Comparison of ENCODE assay signal across 1 cellular context in genomic region chr20:34676642-34677373, GRCh38.
A peak's percentile ranks its signal among the peaks of the same experiment; 100 is the strongest.
TF ChIP-seq lines count a peak whose summit lies in the region.

TSS of gene PIGU (minus strand) at chr20:34677092. CDS start at chr20:34677085, 7 bp downstream.

TF ChIP-seq in HepG2, 621 proteins besides CTCF, POLR2A, EP300 and RAD21 (continued from another document and continues in another):
- TF ChIP-seq ZNF770 (CRISPR knock-in tag; IDR thresholded peaks at IDR 0.05) (peak; percentile 71; the same call in 1 of the 2 replicates), ZSCAN22 (CRISPR knock-in tag; IDR thresholded peaks at IDR 0.05) (no peak), PATZ1 (CRISPR knock-in tag; IDR thresholded peaks at IDR 0.05) (peak; percentile 81), ZNF589 (CRISPR knock-in tag; conservative IDR thresholded peaks at IDR 0.05) (peak; percentile 92), ZNF232 (CRISPR knock-in tag; IDR thresholded peaks at IDR 0.05; ENCODE audit: borderline replicate concordance) (peak; percentile 88), KLF6 (CRISPR knock-in tag; IDR thresholded peaks at IDR 0.05) (peak; percentile 96), HES4 (CRISPR knock-in tag; IDR thresholded peaks at IDR 0.05; ENCODE audit: borderline replicate concordance) (peak; percentile 97), ELF4 (CRISPR knock-in tag; IDR thresholded peaks at IDR 0.05; ENCODE audit: borderline replicate concordance) (peak; percentile 88; the same call in 1 of the 2 replicates), E2F2 (CRISPR knock-in tag; IDR thresholded peaks at IDR 0.05; ENCODE audit: borderline replicate concordance) (peak; percentile 99), IKZF1 (IDR thresholded peaks at IDR 0.05) (no peak), ZBTB20 (CRISPR knock-in tag; IDR thresholded peaks at IDR 0.05; ENCODE audit: borderline replicate concordance, low read depth) (0 out of 2 replicates have a peak, but pooled peaks have one; percentile 76), NCOR1 (IDR thresholded peaks at IDR 0.05; ENCODE audit: borderline replicate concordance, low read length) (0 out of 2 replicates have a peak, but pooled peaks have one; percentile 13), ZNF660 (CRISPR knock-in tag; IDR thresholded peaks at IDR 0.05; ENCODE audit: borderline replicate concordance, low read depth) (no peak), TEF (CRISPR knock-in tag; IDR thresholded peaks at IDR 0.05) (no peak; the same call in none of the 2 replicates), BRD4 (CRISPR knock-in tag; IDR thresholded peaks at IDR 0.05) (peak; percentile 77), ZNF3 (CRISPR knock-in tag; IDR thresholded peaks at IDR 0.05) (no peak), JDP2 (CRISPR knock-in tag; IDR thresholded peaks at IDR 0.05; ENCODE audit: borderline replicate concordance) (peak; percentile 56; the same call in 1 of the 2 replicates), ZNF580 (CRISPR knock-in tag; IDR thresholded peaks at IDR 0.05; ENCODE audit: borderline replicate concordance, low read depth) (peak; percentile 99), ZNF513 (CRISPR knock-in tag; conservative IDR thresholded peaks at IDR 0.05) (no peak), ZNF569 (CRISPR knock-in tag; IDR thresholded peaks at IDR 0.05; ENCODE audit: borderline replicate concordance) (no peak), PRMT3 (CRISPR knock-in tag; IDR thresholded peaks at IDR 0.05; ENCODE audit: borderline replicate concordance, low read depth) (no peak), JARID2 (CRISPR knock-in tag; IDR thresholded peaks at IDR 0.05; ENCODE audit: insufficient replicate concordance) (no peak), ZNF460 (CRISPR knock-in tag; IDR thresholded peaks at IDR 0.05; ENCODE audit: borderline replicate concordance) (peak; percentile 10; the same call in 1 of the 2 replicates), ZNF530 (CRISPR knock-in tag; IDR thresholded peaks at IDR 0.05; ENCODE audit: low read depth) (no peak), ZNF570 (CRISPR knock-in tag; IDR thresholded peaks at IDR 0.05; ENCODE audit: borderline replicate concordance) (no peak), NCOA5 (CRISPR knock-in tag; IDR thresholded peaks at IDR 0.05) (no peak), ZNF337 (CRISPR knock-in tag; IDR thresholded peaks at IDR 0.05; ENCODE audit: borderline replicate concordance, low read depth) (no peak; the same call in 1 of the 2 replicates), ZC3H13 (CRISPR knock-in tag; IDR thresholded peaks at IDR 0.05) (peak; percentile 87), ZMYM3 (CRISPR knock-in tag; IDR thresholded peaks at IDR 0.05) (peak; percentile 62; the same call in 1 of the 2 replicates), ZNF280B (CRISPR knock-in tag; IDR thresholded peaks at IDR 0.05; ENCODE audit: borderline replicate concordance) (peak; percentile 95), MBD4 (IDR thresholded peaks at IDR 0.05; ENCODE audit: borderline replicate concordance, low read length) (no peak), RFXAP (CRISPR knock-in tag; IDR thresholded peaks at IDR 0.05; ENCODE audit: borderline replicate concordance) (peak; percentile 73; the same call in 1 of the 2 replicates), ETV6 (CRISPR knock-in tag; conservative IDR thresholded peaks at IDR 0.05) (peak; percentile 86; the same call in 1 of the 2 replicates), ZNF510 (CRISPR knock-in tag; IDR thresholded peaks at IDR 0.05; ENCODE audit: low read depth) (no peak), ZNF292 (CRISPR knock-in tag; IDR thresholded peaks at IDR 0.05; ENCODE audit: borderline replicate concordance, low read depth) (peak; percentile 4; the same call in 1 of the 2 replicates), SALL1 (CRISPR knock-in tag; IDR thresholded peaks at IDR 0.05) (peak; percentile 94), ZNF382 (CRISPR knock-in tag; IDR thresholded peaks at IDR 0.05; ENCODE audit: borderline replicate concordance) (no peak), MAFK (conservative IDR thresholded peaks at IDR 0.05 in 1 of 2, IDR thresholded peaks at IDR 0.05 in 1 of 2; ENCODE audit: low read length in 2 of 2) (no peak; a peak in 1 of 4 replicates), ZNF841 (CRISPR knock-in tag; IDR thresholded peaks at IDR 0.05; ENCODE audit: borderline replicate concordance) (no peak; the same call in 1 of the 2 replicates), ZMYM2 (CRISPR knock-in tag; IDR thresholded peaks at IDR 0.05) (peak; percentile 47; the same call in 1 of the 2 replicates), GTF2F1 (IDR thresholded peaks at IDR 0.05; ENCODE audit: low read length) (no peak), SKI (IDR thresholded peaks at IDR 0.05; ENCODE audit: partially characterized antibody) (peak; percentile 79), ZNF317 (CRISPR knock-in tag; IDR thresholded peaks at IDR 0.05) (peak; percentile 50), TFE3 (CRISPR knock-in tag; IDR thresholded peaks at IDR 0.05) (peak; percentile 77), NBN (conservative IDR thresholded peaks at IDR 0.05) (no peak), ZNF143 (CRISPR knock-in tag; IDR thresholded peaks at IDR 0.05) (peak; percentile 99), LBX2 (CRISPR knock-in tag; IDR thresholded peaks at IDR 0.05; ENCODE audit: borderline replicate concordance) (0 out of 2 replicates have a peak, but pooled peaks have one; percentile 83), MEIS2 (CRISPR knock-in tag; IDR thresholded peaks at IDR 0.05) (peak; percentile 72), JUNB (CRISPR knock-in tag; IDR thresholded peaks at IDR 0.05; ENCODE audit: borderline replicate concordance) (no peak), HMGA1 (CRISPR knock-in tag; conservative IDR thresholded peaks at IDR 0.05) (no peak), RFX5 (IDR thresholded peaks at IDR 0.05; ENCODE audit: low read depth, low read length) (peak; percentile 69), ZFAT (CRISPR knock-in tag; conservative IDR thresholded peaks at IDR 0.05) (no peak), PHF21A (CRISPR knock-in tag; IDR thresholded peaks at IDR 0.05) (peak; percentile 59; the same call in 1 of the 2 replicates), FOXJ3 (CRISPR knock-in tag; IDR thresholded peaks at IDR 0.05; ENCODE audit: borderline replicate concordance) (no peak; the same call in 1 of the 2 replicates), ZNF430 (CRISPR knock-in tag; IDR thresholded peaks at IDR 0.05) (peak; percentile 82; the same call in 1 of the 2 replicates), ZNF333 (CRISPR knock-in tag; IDR thresholded peaks at IDR 0.05; ENCODE audit: borderline replicate concordance) (peak; percentile 75; the same call in 1 of the 2 replicates), ZNF784 (CRISPR knock-in tag; IDR thresholded peaks at IDR 0.05; ENCODE audit: borderline replicate concordance) (peak; percentile 58; the same call in 1 of the 2 replicates)
